ENCODE assay signal across 17 cellular contexts in genomic region chr7:79658304-79658703, GRCh38.
DNase-seq lines count a peak whose midpoint lies in the region; ATAC-seq, FAIRE-seq and TF ChIP-seq lines count a peak whose summit lies in the region.
"Had no signal": no experiment of that assay in that cellular context is flagged by ENCODE, and none has a peak within 500 bp of the region (broad histone marks: within the 10 kb centered on the region; RNA-seq: fewer than 3 reads in every experiment).

No MANE protein-coding gene starts in this region.

- DNase-seq in HepG2 (ENCODE audit: low spot score) (no peak), right lobe of liver (no peak), RCC 7860 (ENCODE audit: low spot score) (no peak), frontal cortex (ENCODE audit: low spot score in 2 of 2) (no peak), NCI-H2081 (lab: John Stamatoyannopoulos, UW) (no peak)
- DNase-seq: CD8-positive, alpha-beta T cell; COR-L47; DMS153; DMS79 treated with DMSO at 0.1 percent for 48 hours; EL; GDM1; GOT3; H9 had no signal

- POLR2A ChIA-PET in HepG2 (lab: Yijun Ruan, JAX), result no interaction called here

- no peak overlapping the region for H3K27ac ChIP-seq in HepG2 (ENCODE audit: extremely low read length, insufficient read depth, low read length)
- no peak overlapping the region for H3K27ac ChIP-seq in right lobe of liver

- TF ChIP-seq RAD21 in HepG2 (CRISPR knock-in tag; IDR thresholded peaks at IDR 0.05), result no peak

- H3K36me3 ChIP-seq in HepG2 (replicated peaks in 1 of 2; ENCODE audit: control insufficient read depth in 1 of 2, insufficient read depth in 2 of 2, low read length in 2 of 2) (no peaks in the 10 kb centered on the region), right lobe of liver (no peaks in the 10 kb centered on the region)

- H3K9me3 ChIP-seq in HepG2 (ENCODE audit: low read length), result no peaks in the 10 kb centered on the region
- no peaks in the 10 kb centered on the region for H3K9me3 ChIP-seq in right lobe of liver

- in situ Hi-C loops in HepG2 (cut with HindIII; ENCODE audit: extremely low pct_ligation_motif_present, low pct_unique_long_range_greater_than_20kb), result no loop called here

- H3K4me2 ChIP-seq in HepG2 (ENCODE audit: low read depth, low read length), result no peak overlapping the region

- no peak for TF ChIP-seq EP300 in HepG2 (IDR thresholded peaks at IDR 0.05; ENCODE audit: low read depth in 2 of 2, low read length in 2 of 2)
- no peak for TF ChIP-seq EP300 in HepG2 (CRISPR knock-in tag; IDR thresholded peaks at IDR 0.05; ENCODE audit: borderline replicate concordance)

- no peak for FAIRE-seq in HepG2 (lab: Jason Lieb, UNC)
- FAIRE-seq in RCC 7860 (lab: Jason Lieb, UNC), result peak; percentile 75
- peak; percentile 93 for FAIRE-seq in frontal cortex (lab: Jason Lieb, UNC)
- FAIRE-seq: GM19239, HTR-8/SVneo had no signal

- no peak for ATAC-seq in HepG2
- no peak for ATAC-seq in right lobe of liver
- no peak for ATAC-seq in HG03097 (IDR thresholded peaks at IDR 0.05; ENCODE audit: low FRiP score, unreplicated experiment)
- ATAC-seq in HG02981 (IDR thresholded peaks at IDR 0.05; ENCODE audit: unreplicated experiment), result no peak
- ATAC-seq: CD8-positive, alpha-beta T cell had no signal

- H4K20me1 ChIP-seq in HepG2 (ENCODE audit: insufficient read depth, low read length), result no peaks in the 10 kb centered on the region

- TF ChIP-seq POLR2A in HepG2 (IDR thresholded peaks at IDR 0.05; ENCODE audit: insufficient read depth in 1 of 2, low read depth in 2 of 2, low read length in 2 of 2) (no peak), right lobe of liver (IDR thresholded peaks at IDR 0.05) (no peak)

- no peaks in the 10 kb centered on the region for H3K4me1 ChIP-seq in HepG2 (ENCODE audit: insufficient read depth, low read length)
- H3K4me1 ChIP-seq in right lobe of liver, result no peaks in the 10 kb centered on the region

- no peak overlapping the region for H2AFZ ChIP-seq in HepG2 (ENCODE audit: low read length)

- intact Hi-C loops in HepG2 (cut with micrococcal nuclease; ENCODE audit: unreplicated experiment) (no loop called here), right lobe of liver (cut with DNase I) (no loop called here)

- CTCF ChIA-PET in HepG2 (lab: Yijun Ruan, JAX; ENCODE audit: low intra/inter-chr PET ratio, low total read pairs), result no interaction called here

- H3K27me3 ChIP-seq in HepG2 (ENCODE audit: control insufficient read depth in 1 of 2, insufficient read depth in 2 of 2, low read length in 2 of 2) (no peaks in the 10 kb centered on the region), right lobe of liver (no peaks in the 10 kb centered on the region)

- no peak overlapping the region for H3K4me3 ChIP-seq in HepG2 (replicated peaks in 1 of 3; ENCODE audit: insufficient read depth in 1 of 3, low read depth in 2 of 3, low read length in 3 of 3)
- no peak overlapping the region for H3K4me3 ChIP-seq in right lobe of liver

- H3K9ac ChIP-seq in HepG2 (ENCODE audit: insufficient read depth, low read depth, low read length), result no peak overlapping the region

- H3K79me2 ChIP-seq in HepG2 (ENCODE audit: insufficient read depth, low read length), result no peaks in the 10 kb centered on the region

- no TSS peak for BruUV-seq in HepG2 (replicated peaks; lab: Mats Ljungman, UMichigan)

- TF ChIP-seq CTCF in HepG2 (CRISPR knock-in tag; IDR thresholded peaks at IDR 0.05) (no peak), right lobe of liver (IDR thresholded peaks at IDR 0.05) (no peak)

TF ChIP-seq in HepG2, 621 proteins besides CTCF, POLR2A, EP300 and RAD21:
- TF ChIP-seq MAFF (IDR thresholded peaks at IDR 0.05; ENCODE audit: low read depth, low read length) (peak; percentile 79), CREB3 (CRISPR knock-in tag; IDR thresholded peaks at IDR 0.05) (no peak), ZMYM3 (CRISPR knock-in tag; IDR thresholded peaks at IDR 0.05) (no peak), MAFK (conservative IDR thresholded peaks at IDR 0.05 in 1 of 2, IDR thresholded peaks at IDR 0.05 in 1 of 2; ENCODE audit: low read length in 2 of 2) (peak; percentile 74 to 78), CEBPZ (IDR thresholded peaks at IDR 0.05; ENCODE audit: low read length) (no peak)
